In genomic region chr3:137026701-137027100, GRCh38 we compare ENCODE assay signal across 9 cellular contexts.
"Had no signal": no experiment of that assay in that cellular context is flagged by ENCODE, and none has a peak within 500 bp of the region (broad histone marks: within the 10 kb centered on the region; RNA-seq: fewer than 3 reads in every experiment).

No MANE protein-coding gene starts in this region.

- H3K9me3 Mint-ChIP-seq: GM23338, H9, HFFc6 had no signal

- H3K4me3 ChIP-seq: GM23248, GM23338, HAP-1 had no signal

- H3K27ac Mint-ChIP-seq: GM23338, H9, HFFc6 had no signal

- ATAC-seq: GM23338, HCT116 had no signal

- H3K36me3 ChIP-seq: HAP-1 had no signal

- H3K4me3 Mint-ChIP-seq: GM23338, H9, HFFc6 had no signal

- H3K27ac ChIP-seq: GM23248 had no signal

- H3K4me1 ChIP-seq: HAP-1 had no signal

- H3K9me3 ChIP-seq: HAP-1 had no signal

- DNase-seq: GM23248, GOT3, H7, H9, HCEC 1CT, HFFc6 had no signal
